1 cellular context compared by ENCODE assay signal in the genomic region with DNA sequence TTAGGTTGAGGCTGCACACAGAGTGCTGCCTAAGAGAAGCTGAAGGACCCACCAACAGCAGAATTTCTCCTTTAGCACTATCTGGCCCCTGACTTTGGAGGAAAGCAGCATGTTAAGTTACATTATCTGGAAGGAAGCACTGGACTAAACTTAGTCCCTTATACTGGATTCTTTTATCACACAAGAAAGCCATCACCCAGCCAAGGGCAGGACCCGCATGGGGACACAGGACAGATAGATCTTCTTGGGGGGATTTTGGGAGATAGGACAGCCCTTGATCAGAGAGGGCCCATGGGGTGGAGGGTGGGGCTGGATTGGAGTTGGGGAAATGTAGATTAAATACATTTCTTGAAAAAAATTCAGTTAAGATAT.
TF ChIP-seq lines count a peak whose summit lies in the region.

No MANE protein-coding gene starts in this region.

TF ChIP-seq in SK-N-SH treated with all-trans-retinoic acid at 6 μM for 48 hours, 23 proteins besides CTCF, POLR2A, EP300 and RAD21 (continued from another document):
- TF ChIP-seq TCF4 (CRISPR knock-in tag; IDR thresholded peaks at IDR 0.05; ENCODE audit: borderline replicate concordance) (no peak), RARB (CRISPR knock-in tag; IDR thresholded peaks at IDR 0.05) (no peak), TOX (CRISPR knock-in tag; IDR thresholded peaks at IDR 0.05; ENCODE audit: borderline replicate concordance) (no peak), OSR1 (CRISPR knock-in tag; IDR thresholded peaks at IDR 0.05) (no peak), ESRRG (CRISPR knock-in tag; IDR thresholded peaks at IDR 0.05) (no peak), ZNF8 (CRISPR knock-in tag; IDR thresholded peaks at IDR 0.05) (no peak), ZFP30 (CRISPR knock-in tag; IDR thresholded peaks at IDR 0.05) (no peak)
